Comparison of ENCODE assay signal across 15 cellular contexts in genomic region chr11:10004526-10005113, GRCh38.
"Had no signal": no experiment of that assay in that cellular context is flagged by ENCODE, and none has a peak within 500 bp of the region (broad histone marks: within the 10 kb centered on the region; RNA-seq: fewer than 3 reads in every experiment).

No MANE protein-coding gene starts in this region.

- H3K27me3 ChIP-seq: body of pancreas, gastrocnemius medialis, neural progenitor cell, tibial nerve had no signal

- H3K4me1 ChIP-seq: body of pancreas, gastrocnemius medialis, neural progenitor cell, parathyroid adenoma, tibial nerve had no signal

- H3K9me3 ChIP-seq: gastrocnemius medialis had no signal

- H3K27ac ChIP-seq: body of pancreas, epithelial cell of prostate, gastrocnemius medialis, neural progenitor cell, parathyroid adenoma, skin epidermis, tibial nerve had no signal

- H3K36me3 ChIP-seq: gastrocnemius medialis had no signal

- H2AFZ ChIP-seq: neural progenitor cell, parathyroid adenoma had no signal

- H3K4me3 ChIP-seq: body of pancreas, gastrocnemius medialis, neural progenitor cell, skin epidermis, tibial nerve had no signal

- DNase-seq: activated CD4-positive, alpha-beta T cell treated with anti-CD3 and anti-CD28 coated beads, Interleukin-2, amount 10 ng/mL, durations not matched to agents 7 days and 5 days; activated CD4-positive, CD25-positive, alpha-beta regulatory T cell; activated CD8-positive, alpha-beta memory T cell treated with anti-CD3 and anti-CD28 coated beads for 24 hours; activated naive CD4-positive, alpha-beta T cell treated with anti-CD3 and anti-CD28 coated beads for 36 hours; body of pancreas; central memory CD4-positive, alpha-beta T cell; effector memory CD4-positive, alpha-beta T cell; gastrocnemius medialis; midbrain; T-helper 17 cell had no signal

- ATAC-seq: body of pancreas, gastrocnemius medialis, T-helper 17 cell had no signal

- H3K9ac ChIP-seq: neural progenitor cell, parathyroid adenoma had no signal

- H3K79me2 ChIP-seq: parathyroid adenoma had no signal

- H3K4me2 ChIP-seq: neural progenitor cell had no signal
